26 cellular contexts compared by ENCODE assay signal in the genomic region with DNA sequence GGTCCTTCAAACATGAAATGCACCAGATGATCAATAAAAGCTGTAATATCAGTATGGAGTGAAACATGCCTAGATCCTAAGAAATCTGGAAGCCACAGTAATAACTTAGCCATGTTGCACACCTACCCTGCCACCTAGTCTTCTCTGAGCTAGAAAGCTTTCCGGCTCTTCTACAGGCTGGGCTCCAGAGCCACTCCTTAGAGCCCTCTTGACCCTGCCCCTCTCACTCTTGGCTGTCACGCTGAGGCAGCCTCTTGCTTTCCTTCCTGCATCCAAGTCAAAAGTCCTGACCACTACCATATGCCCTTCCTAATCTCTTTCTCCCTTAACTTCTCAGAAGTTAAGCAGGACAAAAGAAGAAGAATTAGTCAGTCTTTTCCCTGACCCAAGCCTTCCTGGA.
"Had no signal": no experiment of that assay in that cellular context is flagged by ENCODE, and none has a peak within 500 bp of the region (broad histone marks: within the 10 kb centered on the region; RNA-seq: fewer than 3 reads in every experiment).

No MANE protein-coding gene starts in this region.

- H3K27me3 ChIP-seq: breast epithelium, spleen, stomach, tibial nerve had no signal

- DNase-seq: activated CD4-positive, alpha-beta T cell treated with anti-CD3 and anti-CD28 coated beads, Interleukin-2, amount 50 U/mL, for 1 hour; activated CD8-positive, alpha-beta memory T cell treated with anti-CD3 and anti-CD28 coated beads, Interleukin-2, amount 10 ng/mL, durations not matched to agents 7 days and 5 days; activated CD8-positive, alpha-beta T cell treated with anti-CD3 and anti-CD28 coated beads, Interleukin-2, amount 10 ng/mL, durations not matched to agents 7 days and 5 days; activated effector memory CD4-positive, alpha-beta T cell treated with anti-CD3 and anti-CD28 coated beads, Interleukin-2, amount 50 U/mL, for 16 hours; dermis blood vessel endothelial cell; effector CD4-positive, alpha-beta T cell; hippocampal formation; left cardiac atrium; mesenchymal stem cell; natural killer cell; posterior cingulate gyrus; right cardiac atrium; SK-N-SH; spleen; stimulated activated CD4-positive, alpha-beta T cell treated with anti-CD3 and anti-CD28 coated beads, Interleukin-2, amount 100 ng/mL, for 48 hours; stomach; SW 1271; T1000; WERI-Rb-1 had no signal

- ATAC-seq: activated CD4-positive, CD25-positive, alpha-beta regulatory T cell treated with anti-CD3 and anti-CD28 coated beads, Interleukin-2, amount 50 U/mL, for 24 hours; activated CD8-positive, alpha-beta memory T cell treated with anti-CD3 and anti-CD28 coated beads, Interleukin-2, amount 10 ng/mL, durations not matched to agents 7 days and 5 days; activated CD8-positive, alpha-beta T cell treated with anti-CD3 and anti-CD28 coated beads, Interleukin-2, amount 10 ng/mL, durations not matched to agents 7 days and 5 days; left cardiac atrium; natural killer cell; right cardiac atrium had no signal

- H3K4me1 ChIP-seq: breast epithelium, spleen, stomach, tibial nerve had no signal

- H3K36me3 ChIP-seq: breast epithelium had no signal

- H3K27me3 Mint-ChIP-seq: activated CD8-positive, alpha-beta memory T cell treated with anti-CD3 and anti-CD28 coated beads, Interleukin-2, amount 10 ng/mL, durations not matched to agents 7 days and 5 days; activated naive CD4-positive, alpha-beta T cell treated with anti-CD3 and anti-CD28 coated beads, Interleukin-2, amount 50 U/mL, for 24 hours; central memory CD8-positive, alpha-beta T cell had no signal

- H3K4me2 ChIP-seq: SK-N-SH had no signal

- H3K4me3 ChIP-seq: breast epithelium, spleen, stomach, tibial nerve had no signal

- H3K9ac ChIP-seq: SK-N-SH had no signal

- H3K9me3 Mint-ChIP-seq: activated naive CD4-positive, alpha-beta T cell treated with anti-CD3 and anti-CD28 coated beads, Interleukin-2, amount 50 U/mL, for 24 hours; central memory CD8-positive, alpha-beta T cell; natural killer cell; T-helper 1 cell treated with Interleukin-12 subunit alpha and Interleukin-12 subunit beta and Interleukin-4 antibody, amounts not matched to agents 30 μg/mL and 1 μg/mL, for 36 hours had no signal

- H3K4me3 Mint-ChIP-seq: activated CD8-positive, alpha-beta memory T cell treated with anti-CD3 and anti-CD28 coated beads, Interleukin-2, amount 10 ng/mL, durations not matched to agents 7 days and 5 days; activated CD8-positive, alpha-beta T cell treated with anti-CD3 and anti-CD28 coated beads, Interleukin-2, amount 10 ng/mL, durations not matched to agents 7 days and 5 days; activated naive CD4-positive, alpha-beta T cell treated with anti-CD3 and anti-CD28 coated beads, Interleukin-2, amount 50 U/mL, for 24 hours; central memory CD8-positive, alpha-beta T cell; natural killer cell; T-helper 1 cell treated with Interleukin-12 subunit alpha and Interleukin-12 subunit beta and Interleukin-4 antibody, amounts not matched to agents 30 μg/mL and 1 μg/mL, for 36 hours had no signal

- H3K9me3 ChIP-seq: breast epithelium, SK-N-SH, spleen, stomach, tibial nerve had no signal

- H3K27ac Mint-ChIP-seq: activated CD8-positive, alpha-beta memory T cell treated with anti-CD3 and anti-CD28 coated beads, Interleukin-2, amount 10 ng/mL, durations not matched to agents 7 days and 5 days; activated CD8-positive, alpha-beta T cell treated with anti-CD3 and anti-CD28 coated beads, Interleukin-2, amount 10 ng/mL, durations not matched to agents 7 days and 5 days; T-helper 1 cell treated with Interleukin-12 subunit alpha and Interleukin-12 subunit beta and Interleukin-4 antibody, amounts not matched to agents 30 μg/mL and 1 μg/mL, for 36 hours had no signal

- H3K27ac ChIP-seq: breast epithelium, epithelial cell of prostate, spleen, stomach, tibial nerve, WERI-Rb-1 had no signal
